In genomic region chr6:15575357-15576037, GRCh38 we compare ENCODE assay signal across 1 cellular context.
TF ChIP-seq lines count a peak whose summit lies in the region.

No MANE protein-coding gene starts in this region.

TF ChIP-seq in K562, 482 proteins besides CTCF, POLR2A, EP300 and RAD21 (continued from another document and continues in another):
- no peak for TF ChIP-seq RNF219 (CRISPR knock-in tag; IDR thresholded peaks at IDR 0.05)
- no peak for TF ChIP-seq RFX5 (IDR thresholded peaks at IDR 0.05; ENCODE audit: low read depth, low read length)
- TF ChIP-seq SREBF1 (IDR thresholded peaks at IDR 0.05; ENCODE audit: borderline replicate concordance, low read depth, low read length) = no peak
- TF ChIP-seq ILF3 (IDR thresholded peaks at IDR 0.05; ENCODE audit: borderline replicate concordance) = no peak
- no peak for TF ChIP-seq SNIP1 (IDR thresholded peaks at IDR 0.05; ENCODE audit: low read depth)
- no peak for TF ChIP-seq NCOA1 (IDR thresholded peaks at IDR 0.05; ENCODE audit: low read depth)
- TF ChIP-seq TAF7 (tag; IDR thresholded peaks at IDR 0.05) = no peak
- TF ChIP-seq ZFPM2 (CRISPR knock-in tag; IDR thresholded peaks at IDR 0.05) = no peak
- TF ChIP-seq TCF7 (IDR thresholded peaks at IDR 0.05; ENCODE audit: borderline replicate concordance) = no peak
- no peak for TF ChIP-seq KDM2B (CRISPR knock-in tag; IDR thresholded peaks at IDR 0.05)
- no peak for TF ChIP-seq ZNF407 (IDR thresholded peaks at IDR 0.05; ENCODE audit: low read depth)
- no peak for TF ChIP-seq ZNF12 (CRISPR knock-in tag; IDR thresholded peaks at IDR 0.05)
- TF ChIP-seq HDGF (IDR thresholded peaks at IDR 0.05) = no peak
- no peak for TF ChIP-seq E2F8 (IDR thresholded peaks at IDR 0.05; ENCODE audit: low read depth, partially characterized antibody)
- TF ChIP-seq ETV5 (CRISPR knock-in tag; IDR thresholded peaks at IDR 0.05; ENCODE audit: low read depth) = no peak
- no peak for TF ChIP-seq HNRNPH1 (optimal IDR thresholded peaks at IDR 0.05; ENCODE audit: low read depth, low read length)
- no peak for TF ChIP-seq XRCC5 (IDR thresholded peaks at IDR 0.05; ENCODE audit: low read depth, low read length)
- no peak for TF ChIP-seq VEZF1 (CRISPR knock-in tag; IDR thresholded peaks at IDR 0.05)
- no peak for TF ChIP-seq FOSL1 (tag; conservative IDR thresholded peaks at IDR 0.05)
- no peak for TF ChIP-seq PHF8 (IDR thresholded peaks at IDR 0.05; ENCODE audit: borderline replicate concordance, low read length)
- TF ChIP-seq PCBP1 (IDR thresholded peaks at IDR 0.05; ENCODE audit: low read depth, low read length, poor library complexity, severe bottlenecking) = no peak
- no peak for TF ChIP-seq RBM22 (IDR thresholded peaks at IDR 0.05; ENCODE audit: low read depth, low read length, poor library complexity, severe bottlenecking)
- no peak for TF ChIP-seq CREBBP (IDR thresholded peaks at IDR 0.05; ENCODE audit: low read depth, low read length)
- TF ChIP-seq ZNF24 (IDR thresholded peaks at IDR 0.05) = no peak
- peak; percentile 32; the same call in 1 of the 2 replicates for TF ChIP-seq ZNF395 (CRISPR knock-in tag; IDR thresholded peaks at IDR 0.05)
- TF ChIP-seq ATF4 (CRISPR knock-in tag; IDR thresholded peaks at IDR 0.05) = peak; percentile 88
- 0 out of 2 replicates have a peak, but pooled peaks have one; percentile 50 for TF ChIP-seq ZNF644 (tag; IDR thresholded peaks at IDR 0.05; ENCODE audit: low read depth)
- TF ChIP-seq ELF2 (CRISPR knock-in tag; IDR thresholded peaks at IDR 0.05) = no peak
- no peak for TF ChIP-seq ZNF639 (CRISPR knock-in tag; conservative IDR thresholded peaks at IDR 0.05 in 1 of 2, IDR thresholded peaks at IDR 0.05 in 1 of 2)
- TF ChIP-seq ARID3B (CRISPR knock-in tag; IDR thresholded peaks at IDR 0.05; ENCODE audit: borderline replicate concordance) = no peak
- 0 out of 2 replicates have a peak, but pooled peaks have one; percentile 42 for TF ChIP-seq MEF2D (tag; conservative IDR thresholded peaks at IDR 0.05; ENCODE audit: low read depth)
